Comparison of ENCODE assay signal across 1 cellular context in the genomic region with DNA sequence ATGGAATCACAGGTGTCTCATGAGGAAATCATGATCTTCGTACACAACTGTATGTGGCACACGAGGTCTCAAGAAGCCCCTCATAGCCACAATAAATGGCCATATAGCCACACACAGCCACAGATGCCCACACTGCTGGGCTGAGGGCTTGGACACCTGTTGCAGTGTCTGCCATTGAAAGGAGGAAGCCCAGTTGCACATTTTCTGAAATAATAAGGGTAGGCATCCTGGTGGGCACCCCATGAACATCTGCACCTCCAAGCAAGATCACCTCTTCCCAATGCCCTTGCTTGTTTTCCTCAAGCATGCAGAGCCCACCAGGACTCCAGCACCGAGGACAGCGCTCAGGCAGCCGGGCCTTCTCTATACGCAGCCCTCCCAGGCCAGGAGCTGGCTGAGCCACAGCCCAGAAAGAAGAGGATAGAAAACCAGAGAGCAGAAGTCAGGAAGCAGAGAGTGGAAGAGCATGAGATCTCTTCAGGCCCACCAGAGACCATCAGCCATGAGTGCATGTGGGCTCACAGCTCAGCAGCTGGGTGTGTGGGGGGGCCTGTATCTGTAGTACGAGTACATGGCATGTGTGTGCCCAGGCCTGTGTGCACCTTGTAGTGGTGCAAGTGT.
TF ChIP-seq lines count a peak whose summit lies in the region.

No MANE protein-coding gene starts in this region.

TF ChIP-seq in HepG2, 621 proteins besides CTCF, POLR2A, EP300 and RAD21 (continued from another document and continues in another):
- TF ChIP-seq KDM5A (IDR thresholded peaks at IDR 0.05; ENCODE audit: borderline replicate concordance, low read length) (no peak), POLR2G (IDR thresholded peaks at IDR 0.05; ENCODE audit: low read depth, low read length) (no peak), ZMYM3 (CRISPR knock-in tag; IDR thresholded peaks at IDR 0.05) (no peak), ZNF362 (CRISPR knock-in tag; IDR thresholded peaks at IDR 0.05; ENCODE audit: borderline replicate concordance) (no peak), ZNF615 (CRISPR knock-in tag; IDR thresholded peaks at IDR 0.05; ENCODE audit: borderline replicate concordance) (no peak), ISL2 (CRISPR knock-in tag; IDR thresholded peaks at IDR 0.05) (no peak), ZNF253 (CRISPR knock-in tag; IDR thresholded peaks at IDR 0.05; ENCODE audit: borderline replicate concordance) (no peak), ZBTB46 (CRISPR knock-in tag; IDR thresholded peaks at IDR 0.05; ENCODE audit: borderline replicate concordance) (no peak), ZNF75D (CRISPR knock-in tag; IDR thresholded peaks at IDR 0.05; ENCODE audit: borderline replicate concordance) (0 out of 2 replicates have a peak, but pooled peaks have one; percentile 43), RXRB (CRISPR knock-in tag; IDR thresholded peaks at IDR 0.05; ENCODE audit: borderline replicate concordance) (peak; percentile 69; the same call in 1 of the 2 replicates), PAWR (CRISPR knock-in tag; IDR thresholded peaks at IDR 0.05; ENCODE audit: borderline replicate concordance) (no peak), TFAP4 (IDR thresholded peaks at IDR 0.05; ENCODE audit: borderline replicate concordance, low read depth) (no peak), RBFOX2 (IDR thresholded peaks at IDR 0.05; ENCODE audit: low read depth, low read length) (no peak), ELF1 (CRISPR knock-in tag; IDR thresholded peaks at IDR 0.05) (0 out of 2 replicates have a peak, but pooled peaks have one; percentile 25), ZNF235 (CRISPR knock-in tag; IDR thresholded peaks at IDR 0.05; ENCODE audit: borderline replicate concordance) (no peak), KLF6 (CRISPR knock-in tag; IDR thresholded peaks at IDR 0.05) (peak; percentile 92), NCOA2 (CRISPR knock-in tag; IDR thresholded peaks at IDR 0.05) (peak; percentile 68), SRF (IDR thresholded peaks at IDR 0.05; ENCODE audit: low read depth, low read length) (no peak), YEATS4 (CRISPR knock-in tag; IDR thresholded peaks at IDR 0.05; ENCODE audit: borderline replicate concordance) (no peak; the same call in 1 of the 2 replicates), NR2F2 (IDR thresholded peaks at IDR 0.05; ENCODE audit: borderline replicate concordance, low read depth) (no peak), JARID2 (CRISPR knock-in tag; IDR thresholded peaks at IDR 0.05; ENCODE audit: insufficient replicate concordance) (peak; percentile 78), ZNF567 (CRISPR knock-in tag; IDR thresholded peaks at IDR 0.05; ENCODE audit: borderline replicate concordance) (no peak), BHLHE40 (IDR thresholded peaks at IDR 0.05; ENCODE audit: low read length) (no peak), PAF1 (CRISPR knock-in tag; IDR thresholded peaks at IDR 0.05) (no peak), ATF3 (CRISPR knock-in tag; IDR thresholded peaks at IDR 0.05) (0 out of 2 replicates have a peak, but pooled peaks have one; percentile 49), ZNF160 (CRISPR knock-in tag; IDR thresholded peaks at IDR 0.05) (peak; percentile 83; the same call in 1 of the 2 replicates), HOXA9 (CRISPR knock-in tag; IDR thresholded peaks at IDR 0.05; ENCODE audit: borderline replicate concordance) (0 out of 2 replicates have a peak, but pooled peaks have one; percentile 69), MXI1 (IDR thresholded peaks at IDR 0.05; ENCODE audit: borderline replicate concordance, low read depth, low read length) (no peak), ZNF781 (CRISPR knock-in tag; IDR thresholded peaks at IDR 0.05; ENCODE audit: borderline replicate concordance, not compliant biosample characterization) (no peak)
- TF ChIP-seq, protein P1, sequence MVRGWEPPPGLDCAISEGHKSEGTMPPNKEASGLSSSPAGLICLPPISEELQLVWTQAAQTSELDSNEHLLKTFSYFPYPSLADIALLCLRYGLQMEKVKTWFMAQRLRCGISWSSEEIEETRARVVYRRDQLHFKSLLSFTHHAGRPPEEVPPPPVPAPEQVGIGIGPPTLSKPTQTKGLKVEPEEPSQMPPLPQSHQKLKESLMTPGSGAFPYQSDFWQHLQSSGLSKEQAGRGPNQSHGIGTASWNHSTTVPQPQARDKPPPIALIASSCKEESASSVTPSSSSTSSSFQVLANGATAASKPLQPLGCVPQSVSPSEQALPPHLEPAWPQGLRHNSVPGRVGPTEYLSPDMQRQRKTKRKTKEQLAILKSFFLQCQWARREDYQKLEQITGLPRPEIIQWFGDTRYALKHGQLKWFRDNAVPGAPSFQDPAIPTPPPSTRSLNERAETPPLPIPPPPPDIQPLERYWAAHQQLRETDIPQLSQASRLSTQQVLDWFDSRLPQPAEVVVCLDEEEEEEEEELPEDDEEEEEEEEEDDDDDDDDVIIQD (CRISPR knock-in tag; IDR thresholded peaks at IDR 0.05; ENCODE audit: low read depth): 0 out of 2 replicates have a peak, but pooled peaks have one; percentile 28
- TF ChIP-seq, protein P2, sequence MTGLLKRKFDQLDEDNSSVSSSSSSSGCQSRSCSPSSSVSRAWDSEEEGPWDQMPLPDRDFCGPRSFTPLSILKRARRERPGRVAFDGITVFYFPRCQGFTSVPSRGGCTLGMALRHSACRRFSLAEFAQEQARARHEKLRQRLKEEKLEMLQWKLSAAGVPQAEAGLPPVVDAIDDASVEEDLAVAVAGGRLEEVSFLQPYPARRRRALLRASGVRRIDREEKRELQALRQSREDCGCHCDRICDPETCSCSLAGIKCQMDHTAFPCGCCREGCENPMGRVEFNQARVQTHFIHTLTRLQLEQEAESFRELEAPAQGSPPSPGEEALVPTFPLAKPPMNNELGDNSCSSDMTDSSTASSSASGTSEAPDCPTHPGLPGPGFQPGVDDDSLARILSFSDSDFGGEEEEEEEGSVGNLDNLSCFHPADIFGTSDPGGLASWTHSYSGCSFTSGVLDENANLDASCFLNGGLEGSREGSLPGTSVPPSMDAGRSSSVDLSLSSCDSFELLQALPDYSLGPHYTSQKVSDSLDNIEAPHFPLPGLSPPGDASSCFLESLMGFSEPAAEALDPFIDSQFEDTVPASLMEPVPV (CRISPR knock-in tag; IDR thresholded peaks at IDR 0.05): no peak
- TF ChIP-seq, protein P3, sequence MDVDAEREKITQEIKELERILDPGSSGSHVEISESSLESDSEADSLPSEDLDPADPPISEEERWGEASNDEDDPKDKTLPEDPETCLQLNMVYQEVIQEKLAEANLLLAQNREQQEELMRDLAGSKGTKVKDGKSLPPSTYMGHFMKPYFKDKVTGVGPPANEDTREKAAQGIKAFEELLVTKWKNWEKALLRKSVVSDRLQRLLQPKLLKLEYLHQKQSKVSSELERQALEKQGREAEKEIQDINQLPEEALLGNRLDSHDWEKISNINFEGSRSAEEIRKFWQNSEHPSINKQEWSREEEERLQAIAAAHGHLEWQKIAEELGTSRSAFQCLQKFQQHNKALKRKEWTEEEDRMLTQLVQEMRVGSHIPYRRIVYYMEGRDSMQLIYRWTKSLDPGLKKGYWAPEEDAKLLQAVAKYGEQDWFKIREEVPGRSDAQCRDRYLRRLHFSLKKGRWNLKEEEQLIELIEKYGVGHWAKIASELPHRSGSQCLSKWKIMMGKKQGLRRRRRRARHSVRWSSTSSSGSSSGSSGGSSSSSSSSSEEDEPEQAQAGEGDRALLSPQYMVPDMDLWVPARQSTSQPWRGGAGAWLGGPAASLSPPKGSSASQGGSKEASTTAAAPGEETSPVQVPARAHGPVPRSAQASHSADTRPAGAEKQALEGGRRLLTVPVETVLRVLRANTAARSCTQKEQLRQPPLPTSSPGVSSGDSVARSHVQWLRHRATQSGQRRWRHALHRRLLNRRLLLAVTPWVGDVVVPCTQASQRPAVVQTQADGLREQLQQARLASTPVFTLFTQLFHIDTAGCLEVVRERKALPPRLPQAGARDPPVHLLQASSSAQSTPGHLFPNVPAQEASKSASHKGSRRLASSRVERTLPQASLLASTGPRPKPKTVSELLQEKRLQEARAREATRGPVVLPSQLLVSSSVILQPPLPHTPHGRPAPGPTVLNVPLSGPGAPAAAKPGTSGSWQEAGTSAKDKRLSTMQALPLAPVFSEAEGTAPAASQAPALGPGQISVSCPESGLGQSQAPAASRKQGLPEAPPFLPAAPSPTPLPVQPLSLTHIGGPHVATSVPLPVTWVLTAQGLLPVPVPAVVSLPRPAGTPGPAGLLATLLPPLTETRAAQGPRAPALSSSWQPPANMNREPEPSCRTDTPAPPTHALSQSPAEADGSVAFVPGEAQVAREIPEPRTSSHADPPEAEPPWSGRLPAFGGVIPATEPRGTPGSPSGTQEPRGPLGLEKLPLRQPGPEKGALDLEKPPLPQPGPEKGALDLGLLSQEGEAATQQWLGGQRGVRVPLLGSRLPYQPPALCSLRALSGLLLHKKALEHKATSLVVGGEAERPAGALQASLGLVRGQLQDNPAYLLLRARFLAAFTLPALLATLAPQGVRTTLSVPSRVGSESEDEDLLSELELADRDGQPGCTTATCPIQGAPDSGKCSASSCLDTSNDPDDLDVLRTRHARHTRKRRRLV (CRISPR knock-in tag; IDR thresholded peaks at IDR 0.05): no peak
- TF ChIP-seq, protein P4, sequence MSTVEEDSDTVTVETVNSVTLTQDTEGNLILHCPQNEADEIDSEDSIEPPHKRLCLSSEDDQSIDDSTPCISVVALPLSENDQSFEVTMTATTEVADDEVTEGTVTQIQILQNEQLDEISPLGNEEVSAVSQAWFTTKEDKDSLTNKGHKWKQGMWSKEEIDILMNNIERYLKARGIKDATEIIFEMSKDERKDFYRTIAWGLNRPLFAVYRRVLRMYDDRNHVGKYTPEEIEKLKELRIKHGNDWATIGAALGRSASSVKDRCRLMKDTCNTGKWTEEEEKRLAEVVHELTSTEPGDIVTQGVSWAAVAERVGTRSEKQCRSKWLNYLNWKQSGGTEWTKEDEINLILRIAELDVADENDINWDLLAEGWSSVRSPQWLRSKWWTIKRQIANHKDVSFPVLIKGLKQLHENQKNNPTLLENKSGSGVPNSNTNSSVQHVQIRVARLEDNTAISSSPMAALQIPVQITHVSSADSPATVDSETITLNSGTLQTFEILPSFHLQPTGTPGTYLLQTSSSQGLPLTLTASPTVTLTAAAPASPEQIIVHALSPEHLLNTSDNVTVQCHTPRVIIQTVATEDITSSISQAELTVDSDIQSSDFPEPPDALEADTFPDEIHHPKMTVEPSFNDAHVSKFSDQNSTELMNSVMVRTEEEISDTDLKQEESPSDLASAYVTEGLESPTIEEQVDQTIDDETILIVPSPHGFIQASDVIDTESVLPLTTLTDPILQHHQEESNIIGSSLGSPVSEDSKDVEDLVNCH (CRISPR knock-in tag; IDR thresholded peaks at IDR 0.05): no peak
- TF ChIP-seq, protein P5, sequence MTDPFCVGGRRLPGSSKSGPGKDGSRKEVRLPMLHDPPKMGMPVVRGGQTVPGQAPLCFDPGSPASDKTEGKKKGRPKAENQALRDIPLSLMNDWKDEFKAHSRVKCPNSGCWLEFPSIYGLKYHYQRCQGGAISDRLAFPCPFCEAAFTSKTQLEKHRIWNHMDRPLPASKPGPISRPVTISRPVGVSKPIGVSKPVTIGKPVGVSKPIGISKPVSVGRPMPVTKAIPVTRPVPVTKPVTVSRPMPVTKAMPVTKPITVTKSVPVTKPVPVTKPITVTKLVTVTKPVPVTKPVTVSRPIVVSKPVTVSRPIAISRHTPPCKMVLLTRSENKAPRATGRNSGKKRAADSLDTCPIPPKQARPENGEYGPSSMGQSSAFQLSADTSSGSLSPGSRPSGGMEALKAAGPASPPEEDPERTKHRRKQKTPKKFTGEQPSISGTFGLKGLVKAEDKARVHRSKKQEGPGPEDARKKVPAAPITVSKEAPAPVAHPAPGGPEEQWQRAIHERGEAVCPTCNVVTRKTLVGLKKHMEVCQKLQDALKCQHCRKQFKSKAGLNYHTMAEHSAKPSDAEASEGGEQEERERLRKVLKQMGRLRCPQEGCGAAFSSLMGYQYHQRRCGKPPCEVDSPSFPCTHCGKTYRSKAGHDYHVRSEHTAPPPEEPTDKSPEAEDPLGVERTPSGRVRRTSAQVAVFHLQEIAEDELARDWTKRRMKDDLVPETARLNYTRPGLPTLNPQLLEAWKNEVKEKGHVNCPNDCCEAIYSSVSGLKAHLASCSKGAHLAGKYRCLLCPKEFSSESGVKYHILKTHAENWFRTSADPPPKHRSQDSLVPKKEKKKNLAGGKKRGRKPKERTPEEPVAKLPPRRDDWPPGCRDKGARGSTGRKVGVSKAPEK (CRISPR knock-in tag; IDR thresholded peaks at IDR 0.05; ENCODE audit: borderline replicate concordance): no peak
- TF ChIP-seq, protein P6, sequence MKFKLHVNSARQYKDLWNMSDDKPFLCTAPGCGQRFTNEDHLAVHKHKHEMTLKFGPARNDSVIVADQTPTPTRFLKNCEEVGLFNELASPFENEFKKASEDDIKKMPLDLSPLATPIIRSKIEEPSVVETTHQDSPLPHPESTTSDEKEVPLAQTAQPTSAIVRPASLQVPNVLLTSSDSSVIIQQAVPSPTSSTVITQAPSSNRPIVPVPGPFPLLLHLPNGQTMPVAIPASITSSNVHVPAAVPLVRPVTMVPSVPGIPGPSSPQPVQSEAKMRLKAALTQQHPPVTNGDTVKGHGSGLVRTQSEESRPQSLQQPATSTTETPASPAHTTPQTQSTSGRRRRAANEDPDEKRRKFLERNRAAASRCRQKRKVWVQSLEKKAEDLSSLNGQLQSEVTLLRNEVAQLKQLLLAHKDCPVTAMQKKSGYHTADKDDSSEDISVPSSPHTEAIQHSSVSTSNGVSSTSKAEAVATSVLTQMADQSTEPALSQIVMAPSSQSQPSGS (CRISPR knock-in tag; IDR thresholded peaks at IDR 0.05): peak; percentile 61; the same call in 1 of the 2 replicates
